In the genomic region with DNA sequence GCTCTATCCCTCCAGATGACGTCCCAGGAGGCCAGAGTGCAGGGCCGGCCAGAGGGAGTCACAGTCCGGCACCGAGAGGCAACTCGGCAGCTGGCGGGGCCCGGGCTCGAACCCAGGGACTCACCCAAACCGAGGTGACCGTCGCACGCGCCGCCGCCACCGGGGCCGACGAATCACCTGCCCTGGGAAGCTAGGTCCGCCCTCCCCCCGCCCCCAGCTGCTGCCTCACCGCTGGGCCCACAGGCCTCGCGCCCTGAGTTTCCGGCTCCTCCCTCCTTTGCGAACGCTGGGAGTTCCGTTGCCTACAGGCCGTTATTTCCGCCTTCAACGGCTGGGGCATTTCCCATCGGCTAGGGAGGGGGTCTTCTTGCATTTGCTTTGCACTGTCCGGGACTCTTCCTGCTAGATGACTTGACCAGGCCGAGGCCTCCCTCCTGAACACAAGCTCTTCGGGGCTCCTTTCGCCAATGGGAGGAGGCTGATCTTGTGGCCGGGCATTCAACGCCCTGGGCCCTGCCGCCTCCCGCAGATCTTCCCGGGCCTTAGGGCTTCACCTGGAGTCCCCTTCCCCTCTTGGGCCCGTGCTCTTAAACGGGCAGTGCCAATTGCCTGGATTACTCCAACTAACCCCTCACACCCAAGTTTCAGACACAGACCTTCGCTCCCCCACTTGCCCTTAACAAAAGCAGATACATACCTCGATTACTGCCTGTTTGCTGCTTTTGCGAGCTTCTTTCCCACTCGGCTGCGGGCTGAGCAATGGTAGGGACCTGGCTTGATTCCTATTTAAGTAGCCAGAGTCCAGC, we compare ENCODE assay signal across 1 cellular context.
TF ChIP-seq lines count a peak whose summit lies in the region.

A gene (minus strand): TSS at position 184 of the 806 bp plus-strand sequence. CDS start 4,674 bp downstream, outside the sequence.

TF ChIP-seq in K562, 482 proteins besides CTCF, POLR2A, EP300 and RAD21 (continued from another document and continues in another):
- TF ChIP-seq, protein P1, sequence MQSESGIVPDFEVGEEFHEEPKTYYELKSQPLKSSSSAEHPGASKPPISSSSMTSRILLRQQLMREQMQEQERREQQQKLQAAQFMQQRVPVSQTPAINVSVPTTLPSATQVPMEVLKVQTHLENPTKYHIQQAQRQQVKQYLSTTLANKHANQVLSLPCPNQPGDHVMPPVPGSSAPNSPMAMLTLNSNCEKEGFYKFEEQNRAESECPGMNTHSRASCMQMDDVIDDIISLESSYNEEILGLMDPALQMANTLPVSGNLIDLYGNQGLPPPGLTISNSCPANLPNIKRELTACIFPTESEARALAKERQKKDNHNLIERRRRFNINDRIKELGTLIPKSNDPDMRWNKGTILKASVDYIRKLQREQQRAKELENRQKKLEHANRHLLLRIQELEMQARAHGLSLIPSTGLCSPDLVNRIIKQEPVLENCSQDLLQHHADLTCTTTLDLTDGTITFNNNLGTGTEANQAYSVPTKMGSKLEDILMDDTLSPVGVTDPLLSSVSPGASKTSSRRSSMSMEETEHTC (IDR thresholded peaks at IDR 0.05): peak; percentile 33; the same call in 1 of the 2 replicates
- TF ChIP-seq CHD1 (IDR thresholded peaks at IDR 0.05; ENCODE audit: low read length) (no peak), CTBP1 (IDR thresholded peaks at IDR 0.05; ENCODE audit: borderline replicate concordance) (peak; percentile 73), ZNF3 (CRISPR knock-in tag; IDR thresholded peaks at IDR 0.05) (no peak), ZNF766 (CRISPR knock-in tag; conservative IDR thresholded peaks at IDR 0.05) (no peak), XRCC4 (IDR thresholded peaks at IDR 0.05; ENCODE audit: extremely low read depth, insufficient read depth, insufficient read length) (no peak), NR4A1 (CRISPR knock-in tag; IDR thresholded peaks at IDR 0.05) (0 out of 2 replicates have a peak, but pooled peaks have one; percentile 11), NR4A1 (tag; IDR thresholded peaks at IDR 0.05) (0 out of 2 replicates have a peak, but pooled peaks have one; percentile 14), ADNP (tag; IDR thresholded peaks at IDR 0.05) (peak; percentile 97; the same call in 1 of the 2 replicates), CREB1 (IDR thresholded peaks at IDR 0.05) (peak; percentile 54; the same call in 1 of the 2 replicates), CREB1 (CRISPR knock-in tag; IDR thresholded peaks at IDR 0.05) (peak; percentile 72; the same call in 1 of the 2 replicates), POLR2B (IDR thresholded peaks at IDR 0.05; ENCODE audit: low read depth, partially characterized antibody) (peak; percentile 85), GTF2E2 (tag; IDR thresholded peaks at IDR 0.05) (peak; percentile 82; the same call in 1 of the 2 replicates), MYNN (IDR thresholded peaks at IDR 0.05) (peak; percentile 21; the same call in 1 of the 2 replicates), MYNN (CRISPR knock-in tag; IDR thresholded peaks at IDR 0.05) (no peak), SLC30A9 (CRISPR knock-in tag; IDR thresholded peaks at IDR 0.05) (no peak), LARP7 (IDR thresholded peaks at IDR 0.05) (peak; percentile 39; the same call in 1 of the 2 replicates), TEAD2 (tag; IDR thresholded peaks at IDR 0.05) (no peak), ETV6 (IDR thresholded peaks at IDR 0.05; ENCODE audit: borderline replicate concordance in 1 of 2, low read depth in 2 of 2, low read length in 1 of 2) (peak; percentile 98 to 99), ETV6 (CRISPR knock-in tag; IDR thresholded peaks at IDR 0.05; ENCODE audit: borderline replicate concordance) (no peak), BCOR (IDR thresholded peaks at IDR 0.05) (peak; percentile 80), PML (IDR thresholded peaks at IDR 0.05; ENCODE audit: low read length) (peak; percentile 35), ZZZ3 (IDR thresholded peaks at IDR 0.05) (no peak), TOE1 (IDR thresholded peaks at IDR 0.05; ENCODE audit: borderline replicate concordance) (peak; percentile 90), TOE1 (CRISPR knock-in tag; IDR thresholded peaks at IDR 0.05; ENCODE audit: borderline replicate concordance, low read depth) (no peak; the same call in 1 of the 2 replicates)
- TF ChIP-seq, protein P2, sequence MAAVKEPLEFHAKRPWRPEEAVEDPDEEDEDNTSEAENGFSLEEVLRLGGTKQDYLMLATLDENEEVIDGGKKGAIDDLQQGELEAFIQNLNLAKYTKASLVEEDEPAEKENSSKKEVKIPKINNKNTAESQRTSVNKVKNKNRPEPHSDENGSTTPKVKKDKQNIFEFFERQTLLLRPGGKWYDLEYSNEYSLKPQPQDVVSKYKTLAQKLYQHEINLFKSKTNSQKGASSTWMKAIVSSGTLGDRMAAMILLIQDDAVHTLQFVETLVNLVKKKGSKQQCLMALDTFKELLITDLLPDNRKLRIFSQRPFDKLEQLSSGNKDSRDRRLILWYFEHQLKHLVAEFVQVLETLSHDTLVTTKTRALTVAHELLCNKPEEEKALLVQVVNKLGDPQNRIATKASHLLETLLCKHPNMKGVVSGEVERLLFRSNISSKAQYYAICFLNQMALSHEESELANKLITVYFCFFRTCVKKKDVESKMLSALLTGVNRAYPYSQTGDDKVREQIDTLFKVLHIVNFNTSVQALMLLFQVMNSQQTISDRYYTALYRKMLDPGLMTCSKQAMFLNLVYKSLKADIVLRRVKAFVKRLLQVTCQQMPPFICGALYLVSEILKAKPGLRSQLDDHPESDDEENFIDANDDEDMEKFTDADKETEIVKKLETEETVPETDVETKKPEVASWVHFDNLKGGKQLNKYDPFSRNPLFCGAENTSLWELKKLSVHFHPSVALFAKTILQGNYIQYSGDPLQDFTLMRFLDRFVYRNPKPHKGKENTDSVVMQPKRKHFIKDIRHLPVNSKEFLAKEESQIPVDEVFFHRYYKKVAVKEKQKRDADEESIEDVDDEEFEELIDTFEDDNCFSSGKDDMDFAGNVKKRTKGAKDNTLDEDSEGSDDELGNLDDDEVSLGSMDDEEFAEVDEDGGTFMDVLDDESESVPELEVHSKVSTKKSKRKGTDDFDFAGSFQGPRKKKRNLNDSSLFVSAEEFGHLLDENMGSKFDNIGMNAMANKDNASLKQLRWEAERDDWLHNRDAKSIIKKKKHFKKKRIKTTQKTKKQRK (IDR thresholded peaks at IDR 0.05; ENCODE audit: borderline replicate concordance, low read depth, low read length): no peak
- TF ChIP-seq, protein P3, sequence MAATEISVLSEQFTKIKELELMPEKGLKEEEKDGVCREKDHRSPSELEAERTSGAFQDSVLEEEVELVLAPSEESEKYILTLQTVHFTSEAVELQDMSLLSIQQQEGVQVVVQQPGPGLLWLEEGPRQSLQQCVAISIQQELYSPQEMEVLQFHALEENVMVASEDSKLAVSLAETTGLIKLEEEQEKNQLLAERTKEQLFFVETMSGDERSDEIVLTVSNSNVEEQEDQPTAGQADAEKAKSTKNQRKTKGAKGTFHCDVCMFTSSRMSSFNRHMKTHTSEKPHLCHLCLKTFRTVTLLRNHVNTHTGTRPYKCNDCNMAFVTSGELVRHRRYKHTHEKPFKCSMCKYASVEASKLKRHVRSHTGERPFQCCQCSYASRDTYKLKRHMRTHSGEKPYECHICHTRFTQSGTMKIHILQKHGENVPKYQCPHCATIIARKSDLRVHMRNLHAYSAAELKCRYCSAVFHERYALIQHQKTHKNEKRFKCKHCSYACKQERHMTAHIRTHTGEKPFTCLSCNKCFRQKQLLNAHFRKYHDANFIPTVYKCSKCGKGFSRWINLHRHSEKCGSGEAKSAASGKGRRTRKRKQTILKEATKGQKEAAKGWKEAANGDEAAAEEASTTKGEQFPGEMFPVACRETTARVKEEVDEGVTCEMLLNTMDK (IDR thresholded peaks at IDR 0.05; ENCODE audit: borderline replicate concordance, insufficient read depth, low read depth, low read length, poor library complexity, severe bottlenecking): no peak
- TF ChIP-seq, protein P4, sequence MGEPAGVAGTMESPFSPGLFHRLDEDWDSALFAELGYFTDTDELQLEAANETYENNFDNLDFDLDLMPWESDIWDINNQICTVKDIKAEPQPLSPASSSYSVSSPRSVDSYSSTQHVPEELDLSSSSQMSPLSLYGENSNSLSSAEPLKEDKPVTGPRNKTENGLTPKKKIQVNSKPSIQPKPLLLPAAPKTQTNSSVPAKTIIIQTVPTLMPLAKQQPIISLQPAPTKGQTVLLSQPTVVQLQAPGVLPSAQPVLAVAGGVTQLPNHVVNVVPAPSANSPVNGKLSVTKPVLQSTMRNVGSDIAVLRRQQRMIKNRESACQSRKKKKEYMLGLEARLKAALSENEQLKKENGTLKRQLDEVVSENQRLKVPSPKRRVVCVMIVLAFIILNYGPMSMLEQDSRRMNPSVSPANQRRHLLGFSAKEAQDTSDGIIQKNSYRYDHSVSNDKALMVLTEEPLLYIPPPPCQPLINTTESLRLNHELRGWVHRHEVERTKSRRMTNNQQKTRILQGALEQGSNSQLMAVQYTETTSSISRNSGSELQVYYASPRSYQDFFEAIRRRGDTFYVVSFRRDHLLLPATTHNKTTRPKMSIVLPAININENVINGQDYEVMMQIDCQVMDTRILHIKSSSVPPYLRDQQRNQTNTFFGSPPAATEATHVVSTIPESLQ (CRISPR knock-in tag; IDR thresholded peaks at IDR 0.05): 0 out of 2 replicates have a peak, but pooled peaks have one; percentile 63
- TF ChIP-seq, protein P5, sequence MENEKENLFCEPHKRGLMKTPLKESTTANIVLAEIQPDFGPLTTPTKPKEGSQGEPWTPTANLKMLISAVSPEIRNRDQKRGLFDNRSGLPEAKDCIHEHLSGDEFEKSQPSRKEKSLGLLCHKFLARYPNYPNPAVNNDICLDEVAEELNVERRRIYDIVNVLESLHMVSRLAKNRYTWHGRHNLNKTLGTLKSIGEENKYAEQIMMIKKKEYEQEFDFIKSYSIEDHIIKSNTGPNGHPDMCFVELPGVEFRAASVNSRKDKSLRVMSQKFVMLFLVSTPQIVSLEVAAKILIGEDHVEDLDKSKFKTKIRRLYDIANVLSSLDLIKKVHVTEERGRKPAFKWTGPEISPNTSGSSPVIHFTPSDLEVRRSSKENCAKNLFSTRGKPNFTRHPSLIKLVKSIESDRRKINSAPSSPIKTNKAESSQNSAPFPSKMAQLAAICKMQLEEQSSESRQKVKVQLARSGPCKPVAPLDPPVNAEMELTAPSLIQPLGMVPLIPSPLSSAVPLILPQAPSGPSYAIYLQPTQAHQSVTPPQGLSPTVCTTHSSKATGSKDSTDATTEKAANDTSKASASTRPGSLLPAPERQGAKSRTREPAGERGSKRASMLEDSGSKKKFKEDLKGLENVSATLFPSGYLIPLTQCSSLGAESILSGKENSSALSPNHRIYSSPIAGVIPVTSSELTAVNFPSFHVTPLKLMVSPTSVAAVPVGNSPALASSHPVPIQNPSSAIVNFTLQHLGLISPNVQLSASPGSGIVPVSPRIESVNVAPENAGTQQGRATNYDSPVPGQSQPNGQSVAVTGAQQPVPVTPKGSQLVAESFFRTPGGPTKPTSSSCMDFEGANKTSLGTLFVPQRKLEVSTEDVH (IDR thresholded peaks at IDR 0.05; ENCODE audit: low read depth, partially characterized antibody): peak; percentile 54
- TF ChIP-seq, protein P6, sequence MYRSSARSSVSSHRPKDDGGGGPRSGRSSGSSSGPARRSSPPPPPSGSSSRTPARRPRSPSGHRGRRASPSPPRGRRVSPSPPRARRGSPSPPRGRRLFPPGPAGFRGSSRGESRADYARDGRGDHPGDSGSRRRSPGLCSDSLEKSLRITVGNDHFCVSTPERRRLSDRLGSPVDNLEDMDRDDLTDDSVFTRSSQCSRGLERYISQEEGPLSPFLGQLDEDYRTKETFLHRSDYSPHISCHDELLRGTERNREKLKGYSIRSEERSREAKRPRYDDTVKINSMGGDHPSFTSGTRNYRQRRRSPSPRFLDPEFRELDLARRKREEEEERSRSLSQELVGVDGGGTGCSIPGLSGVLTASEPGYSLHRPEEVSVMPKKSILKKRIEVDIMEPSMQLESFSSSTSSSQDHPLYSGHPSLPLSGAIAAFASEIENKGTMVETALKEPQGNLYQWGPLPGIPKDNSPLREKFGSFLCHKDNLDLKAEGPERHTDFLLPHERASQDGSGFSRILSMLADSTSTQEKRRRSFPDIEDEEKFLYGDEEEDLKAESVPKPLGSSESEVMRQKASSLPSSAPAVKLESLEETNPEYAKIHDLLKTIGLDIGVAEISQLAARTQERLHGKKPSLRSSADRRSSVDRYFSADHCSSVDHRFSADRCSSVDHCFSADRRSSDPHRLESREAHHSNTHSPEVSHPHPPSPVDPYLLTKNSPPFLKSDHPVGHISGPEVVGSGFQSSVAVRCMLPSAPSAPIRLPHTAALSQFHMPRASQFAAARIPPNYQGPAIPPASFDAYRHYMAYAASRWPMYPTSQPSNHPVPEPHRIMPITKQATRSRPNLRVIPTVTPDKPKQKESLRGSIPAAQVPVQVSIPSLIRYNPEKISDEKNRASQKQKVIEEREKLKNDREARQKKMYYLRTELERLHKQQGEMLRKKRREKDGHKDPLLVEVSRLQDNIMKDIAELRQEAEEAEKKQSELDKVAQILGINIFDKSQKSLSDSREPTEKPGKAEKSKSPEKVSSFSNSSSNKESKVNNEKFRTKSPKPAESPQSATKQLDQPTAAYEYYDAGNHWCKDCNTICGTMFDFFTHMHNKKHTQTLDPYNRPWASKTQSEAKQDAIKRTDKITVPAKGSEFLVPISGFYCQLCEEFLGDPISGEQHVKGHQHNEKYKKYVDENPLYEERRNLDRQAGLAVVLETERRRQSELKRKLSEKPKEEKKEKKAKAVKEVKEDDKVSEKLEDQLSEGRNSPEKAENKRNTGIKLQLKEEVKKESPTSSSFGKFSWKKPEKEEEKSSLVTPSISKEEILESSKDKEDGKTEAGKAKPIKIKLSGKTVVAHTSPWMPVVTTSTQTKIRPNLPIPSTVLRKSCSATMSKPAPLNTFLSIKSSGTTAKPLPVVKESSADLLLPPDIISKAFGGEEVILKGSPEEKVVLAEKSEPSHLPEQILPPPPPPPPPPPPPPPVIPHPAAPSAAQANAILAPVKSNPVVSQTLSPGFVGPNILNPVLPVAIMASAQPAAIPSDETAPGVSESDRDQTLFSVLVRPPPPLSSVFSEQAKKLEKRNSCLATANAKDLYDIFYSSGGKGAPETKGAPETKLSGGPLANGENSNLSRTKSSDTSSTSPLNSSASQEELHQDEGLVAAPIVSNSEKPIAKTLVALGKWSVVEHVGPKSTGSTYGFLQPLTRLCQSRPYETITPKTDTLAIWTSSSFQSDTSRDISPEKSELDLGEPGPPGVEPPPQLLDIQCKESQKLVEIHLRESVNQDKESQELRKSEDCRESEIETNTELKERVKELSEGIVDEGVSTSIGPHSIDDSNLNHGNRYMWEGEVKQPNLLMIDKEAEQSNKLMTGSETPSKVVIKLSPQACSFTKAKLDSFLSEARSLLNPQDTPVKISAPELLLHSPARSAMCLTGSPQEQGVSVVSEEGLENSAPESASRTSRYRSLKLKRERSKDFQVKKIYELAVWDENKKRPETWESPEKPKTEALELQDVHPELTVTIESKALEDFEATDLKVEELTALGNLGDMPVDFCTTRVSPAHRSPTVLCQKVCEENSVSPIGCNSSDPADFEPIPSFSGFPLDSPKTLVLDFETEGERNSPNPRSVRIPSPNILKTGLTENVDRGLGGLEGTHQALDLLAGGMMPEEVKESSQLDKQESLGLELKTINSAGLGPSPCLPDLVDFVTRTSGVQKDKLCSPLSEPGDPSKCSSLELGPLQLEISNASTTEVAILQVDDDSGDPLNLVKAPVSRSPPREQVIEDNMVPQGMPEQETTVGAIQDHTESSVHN (IDR thresholded peaks at IDR 0.05; ENCODE audit: borderline replicate concordance in 1 of 2, low read depth in 1 of 2): no peak
- TF ChIP-seq, protein P7, sequence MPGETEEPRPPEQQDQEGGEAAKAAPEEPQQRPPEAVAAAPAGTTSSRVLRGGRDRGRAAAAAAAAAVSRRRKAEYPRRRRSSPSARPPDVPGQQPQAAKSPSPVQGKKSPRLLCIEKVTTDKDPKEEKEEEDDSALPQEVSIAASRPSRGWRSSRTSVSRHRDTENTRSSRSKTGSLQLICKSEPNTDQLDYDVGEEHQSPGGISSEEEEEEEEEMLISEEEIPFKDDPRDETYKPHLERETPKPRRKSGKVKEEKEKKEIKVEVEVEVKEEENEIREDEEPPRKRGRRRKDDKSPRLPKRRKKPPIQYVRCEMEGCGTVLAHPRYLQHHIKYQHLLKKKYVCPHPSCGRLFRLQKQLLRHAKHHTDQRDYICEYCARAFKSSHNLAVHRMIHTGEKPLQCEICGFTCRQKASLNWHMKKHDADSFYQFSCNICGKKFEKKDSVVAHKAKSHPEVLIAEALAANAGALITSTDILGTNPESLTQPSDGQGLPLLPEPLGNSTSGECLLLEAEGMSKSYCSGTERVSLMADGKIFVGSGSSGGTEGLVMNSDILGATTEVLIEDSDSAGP (CRISPR knock-in tag; IDR thresholded peaks at IDR 0.05): peak; percentile 85
